ENCODE assay signal across 11 cellular contexts in genomic region chr22:35995345-35995744, GRCh38. TPM values are rescaled to one million over a fixed set of nuclear protein-coding genes. Genes with fewer than 3 reads are reported as not detected.
DNase-seq lines count a peak whose midpoint lies in the region; ATAC-seq and TF ChIP-seq lines count a peak whose summit lies in the region.
"Had no signal": no experiment of that assay in that cellular context is flagged by ENCODE, and none has a peak within 500 bp of the region (broad histone marks: within the 10 kb centered on the region; RNA-seq: fewer than 3 reads in every experiment).

No MANE protein-coding gene starts in this region.

- no peak for ATAC-seq in thoracic aorta (ENCODE audit: insufficient number of reproducible peaks, low FRiP score, low read depth)

- H3K4me3 ChIP-seq in esophagus (ENCODE audit: low read depth in 1 of 2, low read length in 2 of 2) (no peak overlapping the region), mucosa of rectum (ENCODE audit: low read length in 2 of 2) (no peak overlapping the region), thoracic aorta (peak overlapping the region; percentile 7)

- TF ChIP-seq CTCF in thoracic aorta (IDR thresholded peaks at IDR 0.05) = no peak

- no peaks in the 10 kb centered on the region for H3K4me1 ChIP-seq in esophagus (ENCODE audit: control insufficient read depth in 2 of 2, insufficient read depth in 2 of 2, low read length in 1 of 2)
- no peaks in the 10 kb centered on the region for H3K4me1 ChIP-seq in mucosa of rectum (ENCODE audit: control insufficient read depth in 2 of 2, insufficient read depth in 2 of 2, low read length in 2 of 2)
- H3K4me1 ChIP-seq in thoracic aorta (ENCODE audit: control insufficient read depth in 1 of 2, low read depth in 2 of 2) = peaks cover 13 to 36% of the 10 kb centered on the region in 2 donors

- H3K27ac ChIP-seq in esophagus (ENCODE audit: low read depth in 2 of 2, low read length in 1 of 2) (peak overlapping the region; percentile 29 to 65), mucosa of rectum (ENCODE audit: low read depth in 2 of 2, low read length in 2 of 2) (peak overlapping the region; percentile 31 to 39), thoracic aorta (peak overlapping the region; percentile 46 to 66)

- H3K36me3 ChIP-seq in esophagus (ENCODE audit: control insufficient read depth in 2 of 2, insufficient read depth in 2 of 2, low read length in 1 of 2) (no peaks in the 10 kb centered on the region), mucosa of rectum (ENCODE audit: control insufficient read depth in 2 of 2, insufficient read depth in 2 of 2, low read length in 2 of 2) (no peaks in the 10 kb centered on the region), thoracic aorta (no peaks in the 10 kb centered on the region)

- H3K9me3 ChIP-seq in esophagus (ENCODE audit: control insufficient read depth in 2 of 2, insufficient read depth in 1 of 2, low read depth in 1 of 2, low read length in 1 of 2) (no peaks in the 10 kb centered on the region), mucosa of rectum (ENCODE audit: control insufficient read depth in 2 of 2, low read length in 2 of 2) (no peaks in the 10 kb centered on the region), thoracic aorta (no peaks in the 10 kb centered on the region)

- peak; percentile 92 for DNase-seq in LHCN-M2 (ENCODE audit: low read depth)
- no peak for DNase-seq in thoracic aorta (ENCODE audit: low spot score)
- no peak for DNase-seq in stimulated activated CD4-positive, alpha-beta T cell treated with anti-CD3 and anti-CD28 coated beads, Interleukin-4, amount 100 ng/mL, for 4 hours
- DNase-seq in D341Med (ENCODE audit: low spot score) = no peak
- DNase-seq in cortex of kidney (lab: John Stamatoyannopoulos, UW) = no peak
- no peak for DNase-seq in NCI-H2107 treated with DMSO at 0.1 percent for 48 hours (lab: John Stamatoyannopoulos, UW; ENCODE audit: unreplicated experiment)
- DNase-seq: activated CD4-positive, alpha-beta T cell treated with anti-CD3 and anti-CD28 coated beads for 4 hours; activated effector memory CD4-positive, alpha-beta T cell treated with Interleukin-2 at 50 U/mL for 16 hours; COR-L47 had no signal

- H3K9ac ChIP-seq in mucosa of rectum (ENCODE audit: low read depth in 1 of 2, low read length in 2 of 2) = no peak overlapping the region

- 53 to 64% methylated on average over 7 of the region's 7 CpGs for WGBS in esophagus, 2 donors

- H3K27me3 ChIP-seq in esophagus (ENCODE audit: control insufficient read depth in 1 of 2, insufficient read depth in 2 of 2, low read length in 2 of 2) (no peaks in the 10 kb centered on the region), mucosa of rectum (ENCODE audit: control insufficient read depth in 2 of 2, insufficient read depth in 2 of 2, low read length in 2 of 2) (no peaks in the 10 kb centered on the region), thoracic aorta (replicated peaks; ENCODE audit: insufficient read depth) (no peaks in the 10 kb centered on the region)

RNA-seq across cellular contexts. Expression of gene RBFOX2, which starts 33.3 kb away (rescaled TPM):
- total RNA-seq in LHCN-M2 (2014; rRNA removed) = 97.6 and 116 TPM in 2 replicates
- 75.9 TPM for polyA plus RNA-seq in LHCN-M2 (2012)
- 10 to 100 TPM; 22.6 to 31.1 TPM for polyA plus RNA-seq in esophagus
- total RNA-seq in thoracic aorta = 100 to 1,000 TPM; 117 to 143 TPM
